Comparison of ENCODE assay signal across 8 cellular contexts in the genomic region with DNA sequence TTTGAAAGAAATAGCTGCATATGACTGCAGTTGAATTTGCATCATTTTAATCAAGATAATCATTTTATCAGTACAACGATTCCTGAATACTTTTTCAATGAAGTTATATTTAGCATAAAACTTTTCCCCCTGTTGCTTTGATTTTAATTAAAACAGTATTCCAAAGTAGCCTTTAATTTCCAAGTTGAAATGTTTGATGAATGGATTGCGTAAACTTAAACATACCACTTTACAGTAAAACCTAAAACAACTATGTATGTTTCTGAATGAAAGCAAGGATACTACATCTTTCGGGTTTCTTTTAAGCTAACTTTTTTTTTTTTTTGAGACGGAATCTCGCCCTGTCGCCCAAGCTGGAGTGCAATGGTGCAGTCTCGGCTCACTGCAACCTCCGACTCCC. TPM values are rescaled to one million over a fixed set of nuclear protein-coding genes. Genes with fewer than 3 reads are reported as not detected.
A peak's percentile ranks its signal among the peaks of the same experiment; 100 is the strongest.
DNase-seq lines count a peak whose midpoint lies in the region; ATAC-seq and TF ChIP-seq lines count a peak whose summit lies in the region.

No MANE protein-coding gene starts in this region.

- peak overlapping the region; percentile 98 for H3K4me2 ChIP-seq in PC-3 (ENCODE audit: low read length)

- ATAC-seq in PC-3, result no peak
- ATAC-seq in HG03025 (IDR thresholded peaks at IDR 0.05; ENCODE audit: low FRiP score, unreplicated experiment), result no peak
- ATAC-seq in GM19324 (IDR thresholded peaks at IDR 0.05; ENCODE audit: low FRiP score, unreplicated experiment), result no peak
- no peak for ATAC-seq in HG02885 (IDR thresholded peaks at IDR 0.05; ENCODE audit: poor library complexity, unreplicated experiment)

- TF ChIP-seq POLR2A in ovary (IDR thresholded peaks at IDR 0.05), result no peak

- H3K79me2 ChIP-seq in PC-3 (ENCODE audit: low read length), result peaks cover 16% of the 10 kb centered on the region

- H2AFZ ChIP-seq in PC-3 (ENCODE audit: low read length), result peak overlapping the region; percentile 87

- TSS peak; percentile 65 for BruUV-seq in Caco-2 (replicated peaks; lab: Mats Ljungman, UMichigan)
- no TSS peak for BruUV-seq in PC-3 (replicated peaks; lab: Mats Ljungman, UMichigan)

- H4K20me1 ChIP-seq in PC-3 (ENCODE audit: low read length), result no peaks in the 10 kb centered on the region

- no peaks in the 10 kb centered on the region for H3K27me3 Mint-ChIP-seq in Caco-2 (ENCODE audit: insufficient read depth, unreplicated experiment)

- no peaks in the 10 kb centered on the region for H3K9me2 ChIP-seq in PC-3 (replicated peaks; ENCODE audit: low read length)

- H3K9ac ChIP-seq in PC-3 (ENCODE audit: low read length), result peak overlapping the region; percentile 69

- CTCF ChIA-PET in Caco-2 (lab: Charles Lee) (interaction anchor here (3.2 kb wide), 1 partner anchor 9 kb away, joined by 13 read pairs; no protein-coding TSS in a partner anchor), PC-3 (lab: Charles Lee) (no interaction called here)

- peaks cover 7% of the 10 kb centered on the region for H3K4me1 Mint-ChIP-seq in Caco-2 (ENCODE audit: low read depth, unreplicated experiment)

- no peaks in the 10 kb centered on the region for H3K9me3 Mint-ChIP-seq in Caco-2 (ENCODE audit: unreplicated experiment)

- no peaks in the 10 kb centered on the region for H3F3A ChIP-seq in PC-3 (ENCODE audit: low read length, unreplicated experiment)

- H3K4me1 ChIP-seq in Caco-2 (no peaks in the 10 kb centered on the region; the same call in 1 of the 2 replicates), PC-3 (ENCODE audit: insufficient read depth, low read length) (peaks cover 19% of the 10 kb centered on the region), ovary (ENCODE audit: insufficient read depth) (peaks cover 3% of the 10 kb centered on the region)

- peak overlapping the region; percentile 94 for H3K4me3 ChIP-seq in Caco-2 (ENCODE audit: low read depth, low read length)
- H3K4me3 ChIP-seq in PC-3 (ENCODE audit: low read length), result peak overlapping the region; percentile 93
- peak overlapping the region; percentile 84 for H3K4me3 ChIP-seq in ovary

- no peaks in the 10 kb centered on the region for H3K36me3 ChIP-seq in Caco-2 (ENCODE audit: control insufficient read depth, insufficient read depth, low read length)
- no peaks in the 10 kb centered on the region for H3K36me3 ChIP-seq in PC-3 (ENCODE audit: low read depth, low read length)
- no peaks in the 10 kb centered on the region for H3K36me3 ChIP-seq in ovary

- no peak for TF ChIP-seq CTCF in Caco-2 (IDR thresholded peaks at IDR 0.05; ENCODE audit: insufficient read depth in 1 of 2, low read depth in 1 of 2, low read length in 1 of 2, severe bottlenecking in 1 of 2, unreplicated experiment in 1 of 2)
- TF ChIP-seq CTCF in PC-3 (conservative IDR thresholded peaks at IDR 0.05; ENCODE audit: low read depth, low read length), result no peak
- TF ChIP-seq CTCF in ovary (IDR thresholded peaks at IDR 0.05), result no peak

- peaks cover 14% of the 10 kb centered on the region for H3K36me3 Mint-ChIP-seq in Caco-2 (ENCODE audit: insufficient read depth, unreplicated experiment)

- H3K4me3 Mint-ChIP-seq in Caco-2 (ENCODE audit: unreplicated experiment), result peak overlapping the region; percentile 71

- H3K27ac ChIP-seq in PC-3 (ENCODE audit: low read length) (no peak overlapping the region), epithelial cell of prostate (peak overlapping the region; percentile 78), ovary (no peak overlapping the region)

- 80 to 81% (median 80%) methylated on average over 8 of the region's 8 CpGs for WGBS in ovary, 3 donors

- H3K27ac Mint-ChIP-seq in Caco-2 (ENCODE audit: unreplicated experiment), result peak overlapping the region; percentile 78

- H3K27me3 ChIP-seq in Caco-2 (replicated peaks; ENCODE audit: control insufficient read depth, insufficient read depth, low read length) (no peaks in the 10 kb centered on the region), PC-3 (ENCODE audit: low read length) (no peaks in the 10 kb centered on the region), ovary (no peaks in the 10 kb centered on the region)

- TF ChIP-seq EP300 in ovary (IDR thresholded peaks at IDR 0.05), result no peak

- DNase-seq in Caco-2 (no peak), PC-3 (no peak), epithelial cell of prostate (ENCODE audit: low read depth, low spot score) (no peak), ovary (no peak), foreskin melanocyte (no peak)

- intact Hi-C loops in Caco-2 (cut with micrococcal nuclease; ENCODE audit: unreplicated experiment) (loop anchor here (10.0 kb wide), 1 partner anchor 290 kb away; the partner anchor contains the start of gene BIRC6), PC-3 (cut with micrococcal nuclease) (no loop called here), ovary (cut with DNase I) (no loop called here)

- H3K9me3 ChIP-seq in Caco-2 (no peaks in the 10 kb centered on the region), PC-3 (ENCODE audit: low read length) (no peaks in the 10 kb centered on the region), ovary (no peaks in the 10 kb centered on the region)

- POLR2A ChIA-PET in Caco-2 (lab: Charles Lee) (interaction anchor here (0.6 to 3.5 kb wide), 2 partner anchors 25 to 603 kb away, joined by 3 to 79 read pairs; partner anchors contain the start of gene DPY30), PC-3 (lab: Charles Lee; ENCODE audit: unreplicated experiment) (interaction anchor here (2.5 kb wide), 1 partner anchor 25 kb away, joined by 17 read pairs; the partner anchor contains the start of gene DPY30)

RNA-seq across cellular contexts. Expression of gene SPAST, which starts 1.4 kb away (rescaled TPM):
- total RNA-seq in Caco-2 (2022) (29.7 and 31.7 TPM in 2 replicates), PC-3 (2014; rRNA removed) (15.5 and 21.6 TPM in 2 replicates), ovary (10 to 100 TPM; 15.8 to 21.6 (median 18.4) TPM)
- 10 to 100 TPM in 1 of 2 donors, 1 to 10 TPM in 1; 6.5 to 10.5 TPM for polyA plus RNA-seq in ovary

RNA-seq across cellular contexts. Expression of gene DPY30, which starts 25.1 kb away (rescaled TPM):
- total RNA-seq in Caco-2 (2022), result 125 and 136 TPM in 2 replicates
- 104 and 127 TPM in 2 replicates for total RNA-seq in PC-3 (2014; rRNA removed)
- total RNA-seq in ovary, result 10 to 100 TPM; 37.7 to 81.3 (median 52.3) TPM
- polyA plus RNA-seq in ovary, result 10 to 100 TPM; 73.8 to 83.2 TPM

RNA-seq across cellular contexts. Expression of gene MEMO1, which starts 53.9 kb away (rescaled TPM):
- total RNA-seq in Caco-2 (2022) (75.9 and 79.0 TPM in 2 replicates), PC-3 (2014; rRNA removed) (49.5 and 59.9 TPM in 2 replicates), ovary (10 to 100 TPM; 19.0 to 41.3 (median 35.0) TPM)
- polyA plus RNA-seq in ovary, result 10 to 100 TPM; 19.7 to 28.9 TPM
